Comparison of ENCODE assay signal across 26 cellular contexts in genomic region chr19:32442650-32443049, GRCh38.
"Had no signal": no experiment of that assay in that cellular context is flagged by ENCODE, and none has a peak within 500 bp of the region (broad histone marks: within the 10 kb centered on the region; RNA-seq: fewer than 3 reads in every experiment).

No MANE protein-coding gene starts in this region.

- H3K9me3 Mint-ChIP-seq: naive B cell; naive thymus-derived CD8-positive, alpha-beta T cell; natural killer cell treated with Interleukin-12 subunit alpha and Interleukin-12 subunit beta and Interleukin-15 and Interleukin-18, amount 100 ng/mL, for 72 hours; neural progenitor cell; stimulated activated effector memory CD8-positive, alpha-beta T cell treated with anti-CD3 and anti-CD28 coated beads, Interleukin-12 subunit alpha, Interleukin-12 subunit beta, amount 100 ng/mL, for 72 hours; stimulated activated naive B cell treated with anti-CD40 and anti-IgM and Interleukin-4, amounts not matched to agents 10 μg/mL and 1 μg/mL and 100 μg/mL, for 72 hours; stimulated activated naive CD8-positive, alpha-beta T cell treated with anti-CD3 and anti-CD28 coated beads, Interleukin-15, Interleukin-2, amounts not matched to agents 100 ng/mL and 50 ng/mL, for 24 hours had no signal

- H3K27me3 Mint-ChIP-seq: naive B cell; naive thymus-derived CD8-positive, alpha-beta T cell; natural killer cell treated with Interleukin-12 subunit alpha and Interleukin-12 subunit beta and Interleukin-15 and Interleukin-18, amount 100 ng/mL, for 72 hours; stimulated activated naive B cell treated with anti-CD40 and anti-IgM and Interleukin-4, amounts not matched to agents 10 μg/mL and 1 μg/mL and 100 μg/mL, for 72 hours; stimulated activated naive CD8-positive, alpha-beta T cell treated with anti-CD3 and anti-CD28 coated beads, Interleukin-15, Interleukin-2, amounts not matched to agents 100 ng/mL and 50 ng/mL, for 24 hours had no signal

- H3K27ac Mint-ChIP-seq: naive B cell; naive thymus-derived CD8-positive, alpha-beta T cell; natural killer cell treated with Interleukin-12 subunit alpha and Interleukin-12 subunit beta and Interleukin-15 and Interleukin-18, amount 100 ng/mL, for 72 hours; neural progenitor cell; stimulated activated effector memory CD8-positive, alpha-beta T cell treated with anti-CD3 and anti-CD28 coated beads, Interleukin-12 subunit alpha, Interleukin-12 subunit beta, amount 100 ng/mL, for 72 hours; stimulated activated naive B cell treated with anti-CD40 and anti-IgM and Interleukin-4, amounts not matched to agents 10 μg/mL and 1 μg/mL and 100 μg/mL, for 72 hours; stimulated activated naive CD8-positive, alpha-beta T cell treated with anti-CD3 and anti-CD28 coated beads, Interleukin-15, Interleukin-2, amounts not matched to agents 100 ng/mL and 50 ng/mL, for 24 hours had no signal

- H3K36me3 Mint-ChIP-seq: natural killer cell treated with Interleukin-12 subunit alpha and Interleukin-12 subunit beta and Interleukin-15 and Interleukin-18, amount 100 ng/mL, for 72 hours; stimulated activated effector memory CD8-positive, alpha-beta T cell treated with anti-CD3 and anti-CD28 coated beads, Interleukin-12 subunit alpha, Interleukin-12 subunit beta, amount 100 ng/mL, for 72 hours had no signal

- H3K4me1 Mint-ChIP-seq: naive B cell; neural progenitor cell; stimulated activated effector memory CD8-positive, alpha-beta T cell treated with anti-CD3 and anti-CD28 coated beads, Interleukin-12 subunit alpha, Interleukin-12 subunit beta, amount 100 ng/mL, for 72 hours; stimulated activated naive B cell treated with anti-CD40 and anti-IgM and Interleukin-4, amounts not matched to agents 10 μg/mL and 1 μg/mL and 100 μg/mL, for 72 hours had no signal

- H3K4me3 Mint-ChIP-seq: naive B cell; naive thymus-derived CD8-positive, alpha-beta T cell; natural killer cell treated with Interleukin-12 subunit alpha and Interleukin-12 subunit beta and Interleukin-15 and Interleukin-18, amount 100 ng/mL, for 72 hours; neural progenitor cell; stimulated activated effector memory CD8-positive, alpha-beta T cell treated with anti-CD3 and anti-CD28 coated beads, Interleukin-12 subunit alpha, Interleukin-12 subunit beta, amount 100 ng/mL, for 72 hours; stimulated activated naive B cell treated with anti-CD40 and anti-IgM and Interleukin-4, amounts not matched to agents 10 μg/mL and 1 μg/mL and 100 μg/mL, for 72 hours; stimulated activated naive CD8-positive, alpha-beta T cell treated with anti-CD3 and anti-CD28 coated beads, Interleukin-15, Interleukin-2, amounts not matched to agents 100 ng/mL and 50 ng/mL, for 24 hours had no signal

- ATAC-seq: naive thymus-derived CD8-positive, alpha-beta T cell; pancreas; right cardiac atrium; right lobe of liver; stimulated activated effector memory CD8-positive, alpha-beta T cell treated with anti-CD3 and anti-CD28 coated beads, Interleukin-12 subunit alpha, Interleukin-12 subunit beta, amount 100 ng/mL, for 72 hours; stimulated activated naive B cell treated with anti-CD40 and anti-IgM and Interleukin-4, amounts not matched to agents 10 μg/mL and 1 μg/mL and 100 μg/mL, for 72 hours had no signal

- H3K27ac ChIP-seq: neural progenitor cell, pancreas, prostate gland, right lobe of liver, sigmoid colon, stomach, thoracic aorta, thyroid gland, tibial nerve, upper lobe of left lung, vagina had no signal

- DNase-seq: naive B cell; naive thymus-derived CD8-positive, alpha-beta T cell; nucleus accumbens; pancreas; right cardiac atrium; right lobe of liver; sigmoid colon; small intestine; stimulated activated CD4-positive, alpha-beta T cell treated with anti-CD3 and anti-CD28 coated beads, Interleukin-15, amount 100 ng/mL, for 24 hours; stimulated activated CD4-positive, alpha-beta T cell treated with anti-CD3 and anti-CD28 coated beads, Interleukin-2, amount 100 ng/mL, for 24 hours; stimulated activated CD4-positive, alpha-beta T cell treated with anti-CD3 and anti-CD28 coated beads, Interleukin-2, amount 100 ng/mL, for 48 hours; stimulated activated CD4-positive, alpha-beta T cell treated with anti-CD3 and anti-CD28 coated beads, Interleukin-4, amount 100 ng/mL, for 24 hours; stimulated activated naive B cell treated with anti-CD40 and anti-IgM and Interleukin-4, amounts not matched to agents 10 μg/mL and 1 μg/mL and 100 μg/mL, for 72 hours; stimulated activated naive CD4-positive, alpha-beta T cell treated with Interleukin-2 at 50 U/mL for 16 hours; stomach; thyroid gland; trophoblast cell; upper lobe of left lung had no signal
